In genomic region chr1:240611228-240611618, GRCh38 we compare ENCODE assay signal across 9 cellular contexts. TPM values are rescaled to one million over a fixed set of nuclear protein-coding genes. Genes with fewer than 3 reads are reported as not detected.
A peak's percentile ranks its signal among the peaks of the same experiment; 100 is the strongest.
DNase-seq lines count a peak whose midpoint lies in the region; ATAC-seq and TF ChIP-seq lines count a peak whose summit lies in the region.
"Had no signal": no experiment of that assay in that cellular context is flagged by ENCODE, and none has a peak within 500 bp of the region (broad histone marks: within the 10 kb centered on the region; RNA-seq: fewer than 3 reads in every experiment).

No MANE protein-coding gene starts in this region.

- no peaks in the 10 kb centered on the region for H3K9me3 ChIP-seq in Panc1 (ENCODE audit: control insufficient read depth, insufficient read depth, low read depth, low read length)
- H3K9me3 ChIP-seq in esophagus muscularis mucosa = no peaks in the 10 kb centered on the region
- H3K9me3 ChIP-seq in parathyroid adenoma (ENCODE audit: control insufficient read depth, low read length) = no peaks in the 10 kb centered on the region

- no peak for TF ChIP-seq EP300 in esophagus muscularis mucosa (IDR thresholded peaks at IDR 0.05)

- peak overlapping the region; percentile 83 for H2AFZ ChIP-seq in parathyroid adenoma

- POLR2A ChIA-PET in Panc1 (lab: Charles Lee) = no interaction called here

- peak overlapping the region; percentile 94 for H3K4me2 ChIP-seq in parathyroid adenoma (ENCODE audit: low read length)

- ATAC-seq in Panc1 (no peak), HG03139 (IDR thresholded peaks at IDR 0.05; ENCODE audit: unreplicated experiment) (no peak)

- TF ChIP-seq CTCF in Panc1 (IDR thresholded peaks at IDR 0.05) = no peak
- no peak for TF ChIP-seq CTCF in esophagus muscularis mucosa (IDR thresholded peaks at IDR 0.05)
- TF ChIP-seq CTCF in parathyroid adenoma (IDR thresholded peaks at IDR 0.05) = no peak

- CTCF ChIA-PET in Panc1 (lab: Charles Lee) = no interaction called here

- no peak overlapping the region for H3K27ac ChIP-seq in Panc1 (ENCODE audit: low read length)
- peak overlapping the region in 3 of 4 donors; percentile 51 to 59 (median 55) for H3K27ac ChIP-seq in esophagus muscularis mucosa (replicated peaks in 1 of 4)
- H3K27ac ChIP-seq in parathyroid adenoma = peak overlapping the region; percentile 85

- DNase-seq in Caki2 (ENCODE audit: low read depth) = peak; percentile 29
- DNase-seq in Panc1 (ENCODE audit: low read depth, low spot score) = no peak
- DNase-seq in esophagus muscularis mucosa (ENCODE audit: extremely low spot score) = no peak
- DNase-seq in NCI-H2196 treated with DMSO at 0.1 percent for 48 hours (lab: John Stamatoyannopoulos, UW; ENCODE audit: unreplicated experiment) = no peak
- DNase-seq in medulla oblongata (ENCODE audit: extremely low spot score) = no peak
- DNase-seq in stimulated activated CD8-positive, alpha-beta memory T cell treated with anti-CD3 and anti-CD28 coated beads, Interleukin-4, amount 100 ng/mL, for 48 hours = no peak

- H3K36me3 ChIP-seq in Panc1 (ENCODE audit: control insufficient read depth, insufficient read depth, low read length) (no peaks in the 10 kb centered on the region; the same call in 1 of the 2 replicates), esophagus muscularis mucosa (no peaks in the 10 kb centered on the region), parathyroid adenoma (ENCODE audit: control insufficient read depth, insufficient read depth, low read length) (no peaks in the 10 kb centered on the region)

- peak overlapping the region; percentile 35 for H3K9ac ChIP-seq in parathyroid adenoma

- no TSS peak for BruUV-seq in Panc1 (replicated peaks; lab: Mats Ljungman, UMichigan)

- H3K79me2 ChIP-seq in parathyroid adenoma = no peaks in the 10 kb centered on the region

- peak overlapping the region; percentile 52 to 72 for H3K4me3 ChIP-seq in Panc1 (ENCODE audit: low read depth in 2 of 2, low read length in 2 of 2)
- H3K4me3 ChIP-seq in esophagus muscularis mucosa = peak overlapping the region; percentile 53 to 70 (median 57)
- H3K4me3 ChIP-seq in parathyroid adenoma (ENCODE audit: low read depth, low read length) = peak overlapping the region; percentile 78

- TF ChIP-seq POLR2A in esophagus muscularis mucosa (IDR thresholded peaks at IDR 0.05; ENCODE audit: low read depth) = no peak

- intact Hi-C loops in Panc1 (cut with micrococcal nuclease; ENCODE audit: unreplicated experiment) (no loop called here), esophagus muscularis mucosa (cut with DNase I) (no loop called here)

- H3K4me1 ChIP-seq in Panc1 (ENCODE audit: control insufficient read depth, insufficient read depth, low read length) (peaks cover 3% of the 10 kb centered on the region; the same call in 1 of the 2 replicates), esophagus muscularis mucosa (peaks cover 0 to 20% (median 14%) of the 10 kb centered on the region in 4 donors), parathyroid adenoma (no peaks in the 10 kb centered on the region)

- in situ Hi-C loops in Caki2 (cut with HindIII; ENCODE audit: low pct_unique_long_range_greater_than_20kb, low sequenced_read_pairs) (no loop called here), Panc1 (cut with HindIII; ENCODE audit: low pct_unique_long_range_greater_than_20kb, low sequenced_read_pairs) (no loop called here)

- H3K27me3 ChIP-seq in Panc1 (ENCODE audit: control insufficient read depth, insufficient read depth, low read length) (peaks cover 15% of the 10 kb centered on the region), esophagus muscularis mucosa (peaks cover 0 to 10% (median 0%) of the 10 kb centered on the region in 4 donors), parathyroid adenoma (ENCODE audit: control insufficient read depth, insufficient read depth, low read length) (no peaks in the 10 kb centered on the region)

- 20% methylated on average over 12 of the region's 12 CpGs for WGBS in esophagus muscularis mucosa

RNA-seq across cellular contexts. Expression of gene GREM2, which starts 0.7 kb away (rescaled TPM):
- total RNA-seq in Caki2 (2014; rRNA removed; shearing (Covaris generic); ENCODE audit: low replicate concordance) = 0.34 TPM in 1 of 2 replicates, not detected in the other
- total RNA-seq in Panc1 (2021; ENCODE audit: unreplicated experiment) (not detected), esophagus muscularis mucosa (1 to 10 TPM in 3 of 4 donors, under 1 TPM in 1; 0.83 to 3.1 (median 2.8) TPM)
- polyA plus RNA-seq in Panc1 (2012; ENCODE audit: insufficient read length) = 0.16 TPM
- total RNA-seq: dermis blood vessel endothelial cell had no signal
